Comparison of ENCODE assay signal across 16 cellular contexts in genomic region chr7:141354251-141354650, GRCh38.
A peak's percentile ranks its signal among the peaks of the same experiment; 100 is the strongest.
DNase-seq lines count a peak whose midpoint lies in the region; ATAC-seq and TF ChIP-seq lines count a peak whose summit lies in the region.
"Had no signal": no experiment of that assay in that cellular context is flagged by ENCODE, and none has a peak within 500 bp of the region (broad histone marks: within the 10 kb centered on the region; RNA-seq: fewer than 3 reads in every experiment).

No MANE protein-coding gene starts in this region.

- no peak overlapping the region for H3K4me3 Mint-ChIP-seq in activated naive CD8-positive, alpha-beta T cell treated with anti-CD3 and anti-CD28 coated beads, Interleukin-2, amount 10 ng/mL, durations not matched to agents 7 days and 5 days
- no peak overlapping the region for H3K4me3 Mint-ChIP-seq in activated naive CD8-positive, alpha-beta T cell treated with anti-CD3 and anti-CD28 coated beads for 36 hours
- H3K4me3 Mint-ChIP-seq in stimulated activated effector memory CD8-positive, alpha-beta T cell treated with anti-CD3 and anti-CD28 coated beads, Interleukin-12 subunit alpha, Interleukin-12 subunit beta, amount 100 ng/mL, for 72 hours: no peak overlapping the region
- no peak overlapping the region for H3K4me3 Mint-ChIP-seq in CD14-positive monocyte
- H3K4me3 Mint-ChIP-seq: mesothelial cell of epicardium had no signal

- peak overlapping the region; percentile 28; the same call in 1 of the 2 replicates for H3K27ac ChIP-seq in SK-N-MC
- H3K27ac ChIP-seq: colonic mucosa, thoracic aorta had no signal

- no peak overlapping the region for H3K4me3 ChIP-seq in SK-N-MC
- H3K4me3 ChIP-seq in fibroblast of mammary gland (ENCODE audit: control insufficient read depth, low read depth, low read length): no peak overlapping the region
- H3K4me3 ChIP-seq: colonic mucosa, thoracic aorta had no signal

- peak; percentile 52 for ATAC-seq in activated naive CD8-positive, alpha-beta T cell treated with anti-CD3 and anti-CD28 coated beads, Interleukin-2, amount 10 ng/mL, durations not matched to agents 7 days and 5 days (ENCODE audit: low read depth)
- ATAC-seq in stimulated activated effector memory CD8-positive, alpha-beta T cell treated with anti-CD3 and anti-CD28 coated beads, Interleukin-12 subunit alpha, Interleukin-12 subunit beta, amount 100 ng/mL, for 72 hours: peak; percentile 74
- ATAC-seq in GM21619 (IDR thresholded peaks at IDR 0.05; ENCODE audit: unreplicated experiment): no peak

- POLR2A ChIA-PET in activated naive CD8-positive, alpha-beta T cell treated with anti-CD3 and anti-CD28 coated beads, Interleukin-2, amount 10 ng/mL, durations not matched to agents 7 days and 5 days (lab: Charles Lee): no interaction called here

- H3K9me3 Mint-ChIP-seq in activated naive CD8-positive, alpha-beta T cell treated with anti-CD3 and anti-CD28 coated beads, Interleukin-2, amount 10 ng/mL, durations not matched to agents 7 days and 5 days: peaks cover 2% of the 10 kb centered on the region
- no peaks in the 10 kb centered on the region for H3K9me3 Mint-ChIP-seq in activated naive CD8-positive, alpha-beta T cell treated with anti-CD3 and anti-CD28 coated beads for 36 hours
- H3K9me3 Mint-ChIP-seq in stimulated activated effector memory CD8-positive, alpha-beta T cell treated with anti-CD3 and anti-CD28 coated beads, Interleukin-12 subunit alpha, Interleukin-12 subunit beta, amount 100 ng/mL, for 72 hours: no peaks in the 10 kb centered on the region
- peaks cover 0 to 13% (median under 1%) of the 10 kb centered on the region in 7 donors for H3K9me3 Mint-ChIP-seq in CD14-positive monocyte

- peaks cover 6% of the 10 kb centered on the region for H3K4me1 Mint-ChIP-seq in activated naive CD8-positive, alpha-beta T cell treated with anti-CD3 and anti-CD28 coated beads, Interleukin-2, amount 10 ng/mL, durations not matched to agents 7 days and 5 days
- H3K4me1 Mint-ChIP-seq in activated naive CD8-positive, alpha-beta T cell treated with anti-CD3 and anti-CD28 coated beads for 36 hours: peaks cover 3% of the 10 kb centered on the region
- no peaks in the 10 kb centered on the region for H3K4me1 Mint-ChIP-seq in stimulated activated effector memory CD8-positive, alpha-beta T cell treated with anti-CD3 and anti-CD28 coated beads, Interleukin-12 subunit alpha, Interleukin-12 subunit beta, amount 100 ng/mL, for 72 hours
- no peaks in the 10 kb centered on the region for H3K4me1 Mint-ChIP-seq in CD14-positive monocyte
- H3K4me1 Mint-ChIP-seq: mesothelial cell of epicardium had no signal

- H3K27ac Mint-ChIP-seq in activated naive CD8-positive, alpha-beta T cell treated with anti-CD3 and anti-CD28 coated beads, Interleukin-2, amount 10 ng/mL, durations not matched to agents 7 days and 5 days: no peak overlapping the region
- H3K27ac Mint-ChIP-seq in activated naive CD8-positive, alpha-beta T cell treated with anti-CD3 and anti-CD28 coated beads for 36 hours: no peak overlapping the region
- no peak overlapping the region for H3K27ac Mint-ChIP-seq in stimulated activated effector memory CD8-positive, alpha-beta T cell treated with anti-CD3 and anti-CD28 coated beads, Interleukin-12 subunit alpha, Interleukin-12 subunit beta, amount 100 ng/mL, for 72 hours
- H3K27ac Mint-ChIP-seq in CD14-positive monocyte: no peak overlapping the region
- H3K27ac Mint-ChIP-seq: mesothelial cell of epicardium had no signal

- H3K36me3 Mint-ChIP-seq in activated naive CD8-positive, alpha-beta T cell treated with anti-CD3 and anti-CD28 coated beads, Interleukin-2, amount 10 ng/mL, durations not matched to agents 7 days and 5 days: no peaks in the 10 kb centered on the region
- H3K36me3 Mint-ChIP-seq in activated naive CD8-positive, alpha-beta T cell treated with anti-CD3 and anti-CD28 coated beads for 36 hours: no peaks in the 10 kb centered on the region
- no peaks in the 10 kb centered on the region for H3K36me3 Mint-ChIP-seq in stimulated activated effector memory CD8-positive, alpha-beta T cell treated with anti-CD3 and anti-CD28 coated beads, Interleukin-12 subunit alpha, Interleukin-12 subunit beta, amount 100 ng/mL, for 72 hours
- H3K36me3 Mint-ChIP-seq in CD14-positive monocyte: no peaks in the 10 kb centered on the region
- H3K36me3 Mint-ChIP-seq: mesothelial cell of epicardium had no signal

- intact Hi-C loops in CD14-positive monocyte (cut with micrococcal nuclease): no loop called here

- DNase-seq in activated naive CD8-positive, alpha-beta T cell treated with anti-CD3 and anti-CD28 coated beads, Interleukin-2, amount 10 ng/mL, durations not matched to agents 7 days and 5 days: no peak
- no peak for DNase-seq in activated naive CD8-positive, alpha-beta T cell treated with anti-CD3 and anti-CD28 coated beads for 36 hours
- DNase-seq in SK-N-MC (ENCODE audit: low read depth, low spot score) (no peak), fibroblast of mammary gland (ENCODE audit: low read depth) (peak; percentile 95), OCI-M2 (lab: John Stamatoyannopoulos, UW; ENCODE audit: unreplicated experiment) (no peak), CD14-positive monocyte (ENCODE audit: low spot score) (no peak)
- no peak for DNase-seq in stimulated activated effector memory CD8-positive, alpha-beta T cell treated with anti-CD3 and anti-CD28 coated beads, Interleukin-12 subunit alpha, Interleukin-12 subunit beta, amount 100 ng/mL, for 72 hours (ENCODE audit: low spot score in 2 of 2)
- DNase-seq: activated naive CD4-positive, alpha-beta T cell; colonic mucosa; KBM-7; NCI-H2081; SK-N-SH; stimulated activated CD4-positive, alpha-beta T cell treated with anti-CD3 and anti-CD28 coated beads, Interleukin-12 subunit alpha, Interleukin-12 subunit beta, amount 100 ng/mL, for 4 hours had no signal

- H3K27me3 Mint-ChIP-seq in activated naive CD8-positive, alpha-beta T cell treated with anti-CD3 and anti-CD28 coated beads, Interleukin-2, amount 10 ng/mL, durations not matched to agents 7 days and 5 days: peaks cover 5% of the 10 kb centered on the region
- H3K27me3 Mint-ChIP-seq in activated naive CD8-positive, alpha-beta T cell treated with anti-CD3 and anti-CD28 coated beads for 36 hours: no peaks in the 10 kb centered on the region
- peaks cover 0 to 3% (median 2%) of the 10 kb centered on the region in 3 donors for H3K27me3 Mint-ChIP-seq in CD14-positive monocyte (ENCODE audit: low read depth in 3 of 3)

- no peaks in the 10 kb centered on the region for H3K36me3 ChIP-seq in SK-N-MC (ENCODE audit: insufficient read depth, low read length)
- H3K36me3 ChIP-seq: colonic mucosa, thoracic aorta had no signal

- H3K9ac ChIP-seq in SK-N-MC (ENCODE audit: insufficient read length): no peak overlapping the region
- H3K9ac ChIP-seq: SK-N-SH had no signal

- H3K9me3 ChIP-seq in SK-N-MC (ENCODE audit: low read depth, low read length): no peaks in the 10 kb centered on the region
- H3K9me3 ChIP-seq: colonic mucosa, SK-N-SH, thoracic aorta had no signal

- TF ChIP-seq CTCF in fibroblast of mammary gland (conservative IDR thresholded peaks at IDR 0.05; ENCODE audit: control insufficient read depth, insufficient read depth, low read depth, low read length) (no peak), CD14-positive monocyte (IDR thresholded peaks at IDR 0.05) (no peak)
